In the genomic region with DNA sequence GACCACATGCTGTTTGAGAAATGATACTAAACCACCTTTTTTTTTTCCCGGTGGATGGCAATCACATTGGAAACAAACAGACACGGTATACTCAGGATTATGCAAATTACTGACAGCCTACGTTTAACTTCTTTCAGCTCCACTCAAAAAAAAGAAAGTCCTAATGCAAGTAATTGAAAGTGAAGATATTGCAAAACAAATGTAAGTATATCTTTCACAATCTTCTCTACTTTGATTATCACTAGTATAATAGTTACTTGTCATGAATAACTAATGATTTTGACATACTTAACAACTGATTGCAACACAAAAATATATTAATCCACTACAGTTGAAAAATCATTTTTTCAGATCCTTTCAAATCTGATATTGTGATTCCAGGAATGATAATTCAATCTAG, we compare ENCODE assay signal across 31 cellular contexts. TPM values are rescaled to one million over a fixed set of nuclear protein-coding genes. Genes with fewer than 3 reads are reported as not detected.
A peak's percentile ranks its signal among the peaks of the same experiment; 100 is the strongest.
DNase-seq lines count a peak whose midpoint lies in the region; ATAC-seq and TF ChIP-seq lines count a peak whose summit lies in the region.
"Had no signal": no experiment of that assay in that cellular context is flagged by ENCODE, and none has a peak within 500 bp of the region (broad histone marks: within the 10 kb centered on the region; RNA-seq: fewer than 3 reads in every experiment).

No MANE protein-coding gene starts in this region.

- CTCF ChIA-PET in activated CD4-positive, alpha-beta T cell treated with anti-CD3 and anti-CD28 coated beads, Interleukin-2, amount 10 ng/mL, durations not matched to agents 7 days and 5 days (lab: Charles Lee): interaction anchor here (1.7 kb wide), 1 partner anchor 88 kb away, joined by 3 read pairs; no protein-coding TSS in a partner anchor

- intact Hi-C loops in activated CD4-positive, alpha-beta T cell treated with anti-CD3 and anti-CD28 coated beads, Interleukin-2, amount 10 ng/mL, durations not matched to agents 24 days and 14 days (cut with micrococcal nuclease): no loop called here
- intact Hi-C loops in stomach (cut with DNase I; ENCODE audit: low total_unique reads) (no loop called here), right cardiac atrium (cut with DNase I) (no loop called here)

- H3K4me1 Mint-ChIP-seq in activated CD4-positive, alpha-beta T cell treated with anti-CD3 and anti-CD28 coated beads, Interleukin-2, amount 10 ng/mL, durations not matched to agents 24 days and 14 days: peaks cover 14% of the 10 kb centered on the region
- H3K4me1 Mint-ChIP-seq in activated CD4-positive, alpha-beta T cell treated with anti-CD3 and anti-CD28 coated beads, Interleukin-2, amount 10 ng/mL, durations not matched to agents 7 days and 5 days: peaks cover 16% of the 10 kb centered on the region
- peaks cover 36% of the 10 kb centered on the region for H3K4me1 Mint-ChIP-seq in brain

- 40% methylated on average over 3 of the region's 3 CpGs for WGBS in suprapubic skin
- WGBS in stomach, 5 donors: 40 to 58% (median 51%) methylated on average over 3 of the region's 3 CpGs
- 59% methylated on average over 3 of the region's 3 CpGs for WGBS in right cardiac atrium

- H3K9me3 ChIP-seq in suprapubic skin: no peaks in the 10 kb centered on the region
- H3K9me3 ChIP-seq in stomach: no peaks in the 10 kb centered on the region
- no peaks in the 10 kb centered on the region for H3K9me3 ChIP-seq in right cardiac atrium (ENCODE audit: control insufficient read depth, low read length)
- H3K9me3 ChIP-seq: A549, BE2C, breast epithelium, gastroesophageal sphincter, right atrium auricular region, thoracic aorta, vagina had no signal

- TF ChIP-seq CTCF in brain (conservative IDR thresholded peaks at IDR 0.05) (no peak), suprapubic skin (IDR thresholded peaks at IDR 0.05) (no peak), stomach (IDR thresholded peaks at IDR 0.05) (no peak)

- H3K4me1 ChIP-seq in suprapubic skin (peaks cover 31% of the 10 kb centered on the region), stomach (peaks cover 7 to 24% (median 20%) of the 10 kb centered on the region in 4 donors), right cardiac atrium (ENCODE audit: control insufficient read depth, insufficient read depth, low read length) (peaks cover 2% of the 10 kb centered on the region)
- H3K4me1 ChIP-seq: breast epithelium had no signal

- no peak for ATAC-seq in right cardiac atrium
- ATAC-seq: A549; activated CD8-positive, alpha-beta T cell treated with anti-CD3 and anti-CD28 coated beads for 36 hours; gastroesophageal sphincter; stimulated activated naive CD8-positive, alpha-beta T cell treated with anti-CD3 and anti-CD28 coated beads, Interleukin-15, Interleukin-2, amounts not matched to agents 100 U/mL and 50 U/mL, for 24 hours had no signal

- H3K27ac ChIP-seq in suprapubic skin (peak overlapping the region; percentile 4), stomach (no peak overlapping the region), right cardiac atrium (ENCODE audit: low read length) (no peak overlapping the region)
- H3K27ac ChIP-seq: A549, breast epithelium, gastroesophageal sphincter, hepatocyte, right atrium auricular region, thoracic aorta, vagina had no signal

- H3K4me3 ChIP-seq in suprapubic skin (no peak overlapping the region), stomach (no peak overlapping the region), right cardiac atrium (ENCODE audit: low read length) (no peak overlapping the region)
- H3K4me3 ChIP-seq: A549, breast epithelium, gastroesophageal sphincter, hepatocyte, right atrium auricular region, thoracic aorta, vagina had no signal

- no peaks in the 10 kb centered on the region for H3K36me3 Mint-ChIP-seq in activated CD4-positive, alpha-beta T cell treated with anti-CD3 and anti-CD28 coated beads, Interleukin-2, amount 10 ng/mL, durations not matched to agents 24 days and 14 days (ENCODE audit: low read depth)
- H3K36me3 Mint-ChIP-seq in activated CD4-positive, alpha-beta T cell treated with anti-CD3 and anti-CD28 coated beads, Interleukin-2, amount 10 ng/mL, durations not matched to agents 7 days and 5 days (ENCODE audit: low read depth): peaks cover 3% of the 10 kb centered on the region
- no peaks in the 10 kb centered on the region for H3K36me3 Mint-ChIP-seq in brain

- TF ChIP-seq EP300 in suprapubic skin (IDR thresholded peaks at IDR 0.05): no peak
- no peak for TF ChIP-seq EP300 in stomach (IDR thresholded peaks at IDR 0.05)

- POLR2A ChIA-PET in activated CD4-positive, alpha-beta T cell treated with anti-CD3 and anti-CD28 coated beads, Interleukin-2, amount 10 ng/mL, durations not matched to agents 7 days and 5 days (lab: Charles Lee): no interaction called here

- H3K27me3 ChIP-seq in suprapubic skin (no peaks in the 10 kb centered on the region), stomach (no peaks in the 10 kb centered on the region), right cardiac atrium (ENCODE audit: control insufficient read depth, insufficient read depth) (no peaks in the 10 kb centered on the region)
- H3K27me3 ChIP-seq: BE2C, breast epithelium, gastroesophageal sphincter, hepatocyte, right atrium auricular region, vagina had no signal

- TF ChIP-seq POLR2A in suprapubic skin (IDR thresholded peaks at IDR 0.05) (no peak), stomach (IDR thresholded peaks at IDR 0.05) (no peak)

- DNase-seq in activated CD4-positive, alpha-beta T cell treated with anti-CD3 and anti-CD28 coated beads, Interleukin-2, amount 10 ng/mL, durations not matched to agents 24 days and 14 days: peak; percentile 9
- DNase-seq in activated CD4-positive, alpha-beta T cell treated with anti-CD3 and anti-CD28 coated beads, Interleukin-2, amount 10 ng/mL, durations not matched to agents 7 days and 5 days: no peak
- DNase-seq in NOMO-1 treated with DMSO at 0.1 percent for 48 hours (lab: John Stamatoyannopoulos, UW; ENCODE audit: unreplicated experiment): peak; percentile 35
- DNase-seq in suprapubic skin (ENCODE audit: low spot score in 2 of 2): no peak
- DNase-seq in stomach: no peak
- no peak for DNase-seq in right cardiac atrium
- no peak for DNase-seq in activated effector memory CD4-positive, alpha-beta T cell treated with anti-CD3 and anti-CD28 coated beads, Interleukin-2, amount 50 U/mL, for 16 hours
- DNase-seq: activated CD4-positive, alpha-beta T cell treated with anti-CD3 and anti-CD28 coated beads for 1 hour; activated CD8-positive, alpha-beta memory T cell treated with anti-CD3 and anti-CD28 coated beads, Interleukin-2, amount 50 U/mL, for 48 hours; activated CD8-positive, alpha-beta T cell treated with anti-CD3 and anti-CD28 coated beads for 36 hours; activated naive CD4-positive, alpha-beta T cell treated with anti-CD3 and anti-CD28 coated beads, Interleukin-2, amount 50 U/mL, for 16 hours; amygdala; BE2C; DMS53; H9; NCI-H1092 treated with DMSO at 0.1 percent for 48 hours; NCI-H1694 treated with DMSO at 0.1 percent for 48 hours; NCI-H446; Right ventricle myocardium superior; stimulated activated CD4-positive, alpha-beta T cell treated with anti-CD3 and anti-CD28 coated beads, Interleukin-1b, Interleukin-23, amount 100 ng/mL, for 48 hours; stimulated activated naive CD8-positive, alpha-beta T cell treated with anti-CD3 and anti-CD28 coated beads, Interleukin-15, Interleukin-2, amounts not matched to agents 100 U/mL and 50 U/mL, for 24 hours; T-helper 2 cell had no signal

- no peaks in the 10 kb centered on the region for H3K9me3 Mint-ChIP-seq in activated CD4-positive, alpha-beta T cell treated with anti-CD3 and anti-CD28 coated beads, Interleukin-2, amount 10 ng/mL, durations not matched to agents 24 days and 14 days
- no peaks in the 10 kb centered on the region for H3K9me3 Mint-ChIP-seq in activated CD4-positive, alpha-beta T cell treated with anti-CD3 and anti-CD28 coated beads, Interleukin-2, amount 10 ng/mL, durations not matched to agents 7 days and 5 days
- no peaks in the 10 kb centered on the region for H3K9me3 Mint-ChIP-seq in brain
- H3K9me3 Mint-ChIP-seq: activated CD8-positive, alpha-beta T cell treated with anti-CD3 and anti-CD28 coated beads for 36 hours; activated T-helper 1 cell treated with anti-CD3 and anti-CD28 coated beads, Interleukin-12 subunit alpha, Interleukin-12 subunit beta, Interleukin-2, Interleukin-4 antibody, amounts not matched to agents 30 ng/mL and 10 ng/mL and 1 ng/mL, durations not matched to agents 14 hours and 24 hours and 36 hours; H9 had no signal

- H3K4me3 Mint-ChIP-seq in activated CD4-positive, alpha-beta T cell treated with anti-CD3 and anti-CD28 coated beads, Interleukin-2, amount 10 ng/mL, durations not matched to agents 24 days and 14 days: no peak overlapping the region
- no peak overlapping the region for H3K4me3 Mint-ChIP-seq in activated CD4-positive, alpha-beta T cell treated with anti-CD3 and anti-CD28 coated beads, Interleukin-2, amount 10 ng/mL, durations not matched to agents 7 days and 5 days
- H3K4me3 Mint-ChIP-seq in brain: peak overlapping the region in 4 of 5 experiments; percentile 6 to 65 (median 40)
- H3K4me3 Mint-ChIP-seq: activated CD8-positive, alpha-beta T cell treated with anti-CD3 and anti-CD28 coated beads for 36 hours; activated T-helper 1 cell treated with anti-CD3 and anti-CD28 coated beads, Interleukin-12 subunit alpha, Interleukin-12 subunit beta, Interleukin-2, Interleukin-4 antibody, amounts not matched to agents 30 ng/mL and 10 ng/mL and 1 ng/mL, durations not matched to agents 14 hours and 24 hours and 36 hours; H9 had no signal

- no peaks in the 10 kb centered on the region for H3K27me3 Mint-ChIP-seq in activated CD4-positive, alpha-beta T cell treated with anti-CD3 and anti-CD28 coated beads, Interleukin-2, amount 10 ng/mL, durations not matched to agents 24 days and 14 days
- H3K27me3 Mint-ChIP-seq in activated CD4-positive, alpha-beta T cell treated with anti-CD3 and anti-CD28 coated beads, Interleukin-2, amount 10 ng/mL, durations not matched to agents 7 days and 5 days: peaks cover 2% of the 10 kb centered on the region
- H3K27me3 Mint-ChIP-seq in brain: peaks cover 6% of the 10 kb centered on the region
- H3K27me3 Mint-ChIP-seq: activated CD8-positive, alpha-beta T cell treated with anti-CD3 and anti-CD28 coated beads for 36 hours had no signal

- H3K27ac Mint-ChIP-seq in activated CD4-positive, alpha-beta T cell treated with anti-CD3 and anti-CD28 coated beads, Interleukin-2, amount 10 ng/mL, durations not matched to agents 24 days and 14 days: no peak overlapping the region
- H3K27ac Mint-ChIP-seq in activated CD4-positive, alpha-beta T cell treated with anti-CD3 and anti-CD28 coated beads, Interleukin-2, amount 10 ng/mL, durations not matched to agents 7 days and 5 days: no peak overlapping the region
- H3K27ac Mint-ChIP-seq in brain: peak overlapping the region in 2 of 5 experiments; percentile 17 to 54
- H3K27ac Mint-ChIP-seq: activated CD8-positive, alpha-beta T cell treated with anti-CD3 and anti-CD28 coated beads for 36 hours; activated T-helper 1 cell treated with anti-CD3 and anti-CD28 coated beads, Interleukin-12 subunit alpha, Interleukin-12 subunit beta, Interleukin-2, Interleukin-4 antibody, amounts not matched to agents 30 ng/mL and 10 ng/mL and 1 ng/mL, durations not matched to agents 14 hours and 24 hours and 36 hours; H9 had no signal

- H3K36me3 ChIP-seq in suprapubic skin: no peaks in the 10 kb centered on the region
- H3K36me3 ChIP-seq in stomach: no peaks in the 10 kb centered on the region
- H3K36me3 ChIP-seq: BE2C, breast epithelium, gastroesophageal sphincter, right atrium auricular region, thoracic aorta, vagina had no signal

RNA-seq across cellular contexts. Expression of gene OSBPL8, which starts 2.6 kb away (rescaled TPM):
- 90.8 and 92.0 TPM in 2 replicates for total RNA-seq in activated CD4-positive, alpha-beta T cell treated with anti-CD3 and anti-CD28 coated beads, Interleukin-2, amount 10 ng/mL, durations not matched to agents 24 days and 14 days
- 100 to 1,000 TPM; 119 to 130 TPM for total RNA-seq in activated CD4-positive, alpha-beta T cell treated with anti-CD3 and anti-CD28 coated beads, Interleukin-2, amount 10 ng/mL, durations not matched to agents 7 days and 5 days
- polyA plus RNA-seq in brain (ENCODE audit: insufficient read depth, low read depth, low replicate concordance) (5.6 TPM), stomach (10 to 100 TPM in 2 of 3 donors, 1 to 10 TPM in 1; 7.7 to 11.2 (median 10.7) TPM), right cardiac atrium (5.5 TPM)
- total RNA-seq in suprapubic skin (100 to 1,000 TPM in 1 of 4 donors, 10 to 100 TPM in 3; 73.1 to 116 (median 87.4) TPM), stomach (100 to 1,000 TPM in 3 of 5 donors, 10 to 100 TPM in 2; 27.4 to 147 (median 112) TPM), right cardiac atrium (10 to 100 TPM; 26.7 to 33.1 (median 31.7) TPM)

Comparison
In these comparisons a context has a peak if more than half of its experiments do, and no peak if none do; other contexts are left out.
1. DNase-seq: peak in activated CD4-positive, alpha-beta T cell treated with anti-CD3 and anti-CD28 coated beads, Interleukin-2, amount 10 ng/mL, durations not matched to agents 24 days and 14 days (single experiment) and NOMO-1 treated with DMSO at 0.1 percent for 48 hours (single experiment); none in activated CD4-positive, alpha-beta T cell treated with anti-CD3 and anti-CD28 coated beads, Interleukin-2, amount 10 ng/mL, durations not matched to agents 7 days and 5 days (single experiment), suprapubic skin (0 of 2), stomach (single experiment), right cardiac atrium (0 of 3) and activated effector memory CD4-positive, alpha-beta T cell treated with anti-CD3 and anti-CD28 coated beads, Interleukin-2, amount 50 U/mL, for 16 hours (single experiment).
2. H3K4me3 Mint-ChIP-seq: peak in brain (4 of 5); none in activated CD4-positive, alpha-beta T cell treated with anti-CD3 and anti-CD28 coated beads, Interleukin-2, amount 10 ng/mL, durations not matched to agents 24 days and 14 days (single experiment) and activated CD4-positive, alpha-beta T cell treated with anti-CD3 and anti-CD28 coated beads, Interleukin-2, amount 10 ng/mL, durations not matched to agents 7 days and 5 days (single experiment).